In genomic region chr9:91144782-91145181, GRCh38 we compare ENCODE assay signal across 23 cellular contexts.
DNase-seq lines count a peak whose midpoint lies in the region; ATAC-seq, FAIRE-seq and TF ChIP-seq lines count a peak whose summit lies in the region.
"Had no signal": no experiment of that assay in that cellular context is flagged by ENCODE, and none has a peak within 500 bp of the region (broad histone marks: within the 10 kb centered on the region; RNA-seq: fewer than 3 reads in every experiment).

No MANE protein-coding gene starts in this region.

- CTCF ChIA-PET in activated CD8-positive, alpha-beta T cell treated with anti-CD3 and anti-CD28 coated beads, Interleukin-2, amount 10 ng/mL, durations not matched to agents 7 days and 5 days (lab: Charles Lee): no interaction called here

- no peak for FAIRE-seq in frontal cortex (lab: Jason Lieb, UNC)
- FAIRE-seq: islet of Langerhans, urothelium cell line had no signal

- H3K4me3 Mint-ChIP-seq in activated CD8-positive, alpha-beta T cell treated with anti-CD3 and anti-CD28 coated beads, Interleukin-2, amount 10 ng/mL, durations not matched to agents 7 days and 5 days: no peak overlapping the region
- H3K4me3 Mint-ChIP-seq: activated naive CD4-positive, alpha-beta T cell treated with anti-CD3 and anti-CD28 coated beads, Interleukin-2, amount 50 U/mL, for 24 hours had no signal

- no peaks in the 10 kb centered on the region for H3K27me3 Mint-ChIP-seq in activated CD8-positive, alpha-beta T cell treated with anti-CD3 and anti-CD28 coated beads, Interleukin-2, amount 10 ng/mL, durations not matched to agents 7 days and 5 days (ENCODE audit: low read depth)
- H3K27me3 Mint-ChIP-seq: activated naive CD4-positive, alpha-beta T cell treated with anti-CD3 and anti-CD28 coated beads, Interleukin-2, amount 50 U/mL, for 24 hours; naive B cell had no signal

- H3K27ac Mint-ChIP-seq in activated CD8-positive, alpha-beta T cell treated with anti-CD3 and anti-CD28 coated beads, Interleukin-2, amount 10 ng/mL, durations not matched to agents 7 days and 5 days: peak overlapping the region; percentile 71
- H3K27ac Mint-ChIP-seq: activated naive CD4-positive, alpha-beta T cell treated with anti-CD3 and anti-CD28 coated beads, Interleukin-2, amount 50 U/mL, for 24 hours had no signal

- TF ChIP-seq CTCF in fibroblast of the aortic adventitia (IDR thresholded peaks at IDR 0.05; ENCODE audit: insufficient read depth, low read length): no peak

- peaks cover 72% of the 10 kb centered on the region for H3K36me3 Mint-ChIP-seq in activated CD8-positive, alpha-beta T cell treated with anti-CD3 and anti-CD28 coated beads, Interleukin-2, amount 10 ng/mL, durations not matched to agents 7 days and 5 days (ENCODE audit: low read depth)
- H3K36me3 Mint-ChIP-seq: naive B cell had no signal

- H3K4me3 ChIP-seq in fibroblast of the aortic adventitia (ENCODE audit: low read depth, low read length): no peak overlapping the region
- H3K4me3 ChIP-seq: breast epithelium, left ventricle myocardium inferior, MG63, testis had no signal

- POLR2A ChIA-PET in activated CD8-positive, alpha-beta T cell treated with anti-CD3 and anti-CD28 coated beads, Interleukin-2, amount 10 ng/mL, durations not matched to agents 7 days and 5 days (lab: Charles Lee): no interaction called here

- DNase-seq in activated CD8-positive, alpha-beta memory T cell treated with anti-CD3 and anti-CD28 coated beads for 24 hours: peak; percentile 49
- no peak for DNase-seq in activated CD8-positive, alpha-beta memory T cell treated with anti-CD3 and anti-CD28 coated beads, Interleukin-2, amount 50 U/mL, for 4 hours
- peak; percentile 59 for DNase-seq in AG20443 (ENCODE audit: low spot score)
- DNase-seq in activated CD8-positive, alpha-beta T cell treated with anti-CD3 and anti-CD28 coated beads, Interleukin-2, amount 10 ng/mL, durations not matched to agents 7 days and 5 days: no peak
- DNase-seq in fibroblast of the aortic adventitia (ENCODE audit: low read depth): peak; percentile 69
- DNase-seq in frontal cortex (ENCODE audit: low spot score in 2 of 2): no peak
- no peak for DNase-seq in D341Med (ENCODE audit: low spot score)
- DNase-seq: activated CD4-positive, alpha-beta T cell treated with anti-CD3 and anti-CD28 coated beads, Interleukin-2, amount 50 U/mL, for 4 hours; activated T-cell treated with anti-CD3 and anti-CD28 coated beads, Interleukin-2, amount 50 U/mL, for 1 hour; effector CD8-positive, alpha-beta T cell; erythroblast; left ventricle myocardium inferior; MG63; naive B cell; NCI-H1417; NCI-H446; SK-N-SH; testis had no signal

- peaks cover 8% of the 10 kb centered on the region for H3K9me3 Mint-ChIP-seq in activated CD8-positive, alpha-beta T cell treated with anti-CD3 and anti-CD28 coated beads, Interleukin-2, amount 10 ng/mL, durations not matched to agents 7 days and 5 days (ENCODE audit: insufficient read depth)
- H3K9me3 Mint-ChIP-seq: activated naive CD4-positive, alpha-beta T cell treated with anti-CD3 and anti-CD28 coated beads, Interleukin-2, amount 50 U/mL, for 24 hours; naive B cell had no signal

- H3K4me1 Mint-ChIP-seq in activated CD8-positive, alpha-beta T cell treated with anti-CD3 and anti-CD28 coated beads, Interleukin-2, amount 10 ng/mL, durations not matched to agents 7 days and 5 days (ENCODE audit: low read depth): peaks cover 63% of the 10 kb centered on the region

- no peak for ATAC-seq in activated CD8-positive, alpha-beta T cell treated with anti-CD3 and anti-CD28 coated beads, Interleukin-2, amount 10 ng/mL, durations not matched to agents 7 days and 5 days
- ATAC-seq in HG03432 (IDR thresholded peaks at IDR 0.05; ENCODE audit: unreplicated experiment): no peak

Comparison
In these comparisons a context has a peak if more than half of its experiments do, and no peak if none do; other contexts are left out.
1. DNase-seq: peak in activated CD8-positive, alpha-beta memory T cell treated with anti-CD3 and anti-CD28 coated beads for 24 hours (single experiment), AG20443 (single experiment) and fibroblast of the aortic adventitia (single experiment); none in activated CD8-positive, alpha-beta memory T cell treated with anti-CD3 and anti-CD28 coated beads, Interleukin-2, amount 50 U/mL, for 4 hours (single experiment), activated CD8-positive, alpha-beta T cell treated with anti-CD3 and anti-CD28 coated beads, Interleukin-2, amount 10 ng/mL, durations not matched to agents 7 days and 5 days (single experiment), frontal cortex (0 of 2) and D341Med (single experiment).